ENCODE assay signal across 8 cellular contexts in genomic region chr14:100278702-100279101, GRCh38. TPM values are rescaled to one million over a fixed set of nuclear protein-coding genes. Genes with fewer than 3 reads are reported as not detected.
DNase-seq lines count a peak whose midpoint lies in the region; ATAC-seq and TF ChIP-seq lines count a peak whose summit lies in the region.

No MANE protein-coding gene starts in this region.

- intact Hi-C loops in activated T-helper 2 cell treated with anti-CD3 and anti-CD28 coated beads, Interferon-gamma antibody, Interleukin-2, Interleukin-4, amounts not matched to agents 10 μg/mL and 5 μg/mL and 100 μg/mL, durations not matched to agents 14 hours and 24 hours and 36 hours (cut with micrococcal nuclease), result loop anchor here (5.0 kb wide), 1 partner anchor 36 kb away; no protein-coding TSS in a partner anchor

- peaks cover 11% of the 10 kb centered on the region for H3K36me3 ChIP-seq in GM06990 (ENCODE audit: control insufficient read depth, insufficient read depth, low read length)

- no peaks in the 10 kb centered on the region for H3K27me3 ChIP-seq in GM06990 (replicated peaks; ENCODE audit: control insufficient read depth, insufficient read depth, low read length)

- no peak for DNase-seq in GM06990 (ENCODE audit: extremely low read depth, insufficient read length)
- DNase-seq in activated T-helper 2 cell treated with anti-CD3 and anti-CD28 coated beads, Interferon-gamma antibody, Interleukin-2, Interleukin-4, amounts not matched to agents 10 μg/mL and 5 μg/mL and 100 μg/mL, durations not matched to agents 14 hours and 24 hours and 36 hours (ENCODE audit: low spot score), result no peak
- DNase-seq in naive B cell, result no peak
- no peak for DNase-seq in glutamatergic neuron
- no peak for DNase-seq in DMS153 (lab: John Stamatoyannopoulos, UW)
- DNase-seq in inferior parietal cortex (ENCODE audit: extremely low spot score), result no peak

- ATAC-seq in HG03175 (IDR thresholded peaks at IDR 0.05; ENCODE audit: unreplicated experiment), result peak; percentile 58
- peak; percentile 36 to 45 for ATAC-seq in naive B cell (ENCODE audit: low read depth in 2 of 2)
- ATAC-seq in HG03520 (IDR thresholded peaks at IDR 0.05; ENCODE audit: unreplicated experiment), result no peak

- H3K27me3 Mint-ChIP-seq in activated T-helper 2 cell treated with anti-CD3 and anti-CD28 coated beads, Interferon-gamma antibody, Interleukin-2, Interleukin-4, amounts not matched to agents 10 μg/mL and 5 μg/mL and 100 μg/mL, durations not matched to agents 14 hours and 24 hours and 36 hours (ENCODE audit: low read depth), result no peaks in the 10 kb centered on the region
- H3K27me3 Mint-ChIP-seq in naive B cell, result no peaks in the 10 kb centered on the region
- peaks cover 6% of the 10 kb centered on the region for H3K27me3 Mint-ChIP-seq in glutamatergic neuron (ENCODE audit: unreplicated experiment)

- peak overlapping the region; percentile 12 for H3K27ac Mint-ChIP-seq in activated T-helper 2 cell treated with anti-CD3 and anti-CD28 coated beads, Interferon-gamma antibody, Interleukin-2, Interleukin-4, amounts not matched to agents 10 μg/mL and 5 μg/mL and 100 μg/mL, durations not matched to agents 14 hours and 24 hours and 36 hours
- H3K27ac Mint-ChIP-seq in naive B cell, result peak overlapping the region in 4 of 6 donors; percentile 23 to 90 (median 53)
- no peak overlapping the region for H3K27ac Mint-ChIP-seq in glutamatergic neuron (ENCODE audit: unreplicated experiment)

- TF ChIP-seq CTCF in GM06990 (IDR thresholded peaks at IDR 0.05; ENCODE audit: insufficient read depth, low read length, poor library complexity, severe bottlenecking), result peak; percentile 27
- TF ChIP-seq CTCF in glutamatergic neuron (IDR thresholded peaks at IDR 0.05; ENCODE audit: partially characterized antibody, unreplicated experiment), result no peak

- peaks cover 51% of the 10 kb centered on the region for H3K36me3 Mint-ChIP-seq in activated T-helper 2 cell treated with anti-CD3 and anti-CD28 coated beads, Interferon-gamma antibody, Interleukin-2, Interleukin-4, amounts not matched to agents 10 μg/mL and 5 μg/mL and 100 μg/mL, durations not matched to agents 14 hours and 24 hours and 36 hours (ENCODE audit: low read depth)
- peaks cover 0 to 4% of the 10 kb centered on the region in 2 donors for H3K36me3 Mint-ChIP-seq in naive B cell
- no peaks in the 10 kb centered on the region for H3K36me3 Mint-ChIP-seq in glutamatergic neuron (ENCODE audit: unreplicated experiment)

- H3K4me1 Mint-ChIP-seq in activated T-helper 2 cell treated with anti-CD3 and anti-CD28 coated beads, Interferon-gamma antibody, Interleukin-2, Interleukin-4, amounts not matched to agents 10 μg/mL and 5 μg/mL and 100 μg/mL, durations not matched to agents 14 hours and 24 hours and 36 hours (ENCODE audit: low read depth), result peaks cover 37% of the 10 kb centered on the region
- H3K4me1 Mint-ChIP-seq in naive B cell (peaks cover 13 to 42% (median 28%) of the 10 kb centered on the region in 3 donors), glutamatergic neuron (ENCODE audit: low read depth, unreplicated experiment) (peaks cover 15% of the 10 kb centered on the region)

- H3K4me3 Mint-ChIP-seq in activated T-helper 2 cell treated with anti-CD3 and anti-CD28 coated beads, Interferon-gamma antibody, Interleukin-2, Interleukin-4, amounts not matched to agents 10 μg/mL and 5 μg/mL and 100 μg/mL, durations not matched to agents 14 hours and 24 hours and 36 hours (ENCODE audit: low read depth), result no peak overlapping the region
- H3K4me3 Mint-ChIP-seq in naive B cell (no peak overlapping the region), glutamatergic neuron (ENCODE audit: unreplicated experiment) (no peak overlapping the region)

- H3K4me3 ChIP-seq in GM06990 (replicated peaks; ENCODE audit: low read depth, low read length), result no peak overlapping the region

- H3K9me3 Mint-ChIP-seq in activated T-helper 2 cell treated with anti-CD3 and anti-CD28 coated beads, Interferon-gamma antibody, Interleukin-2, Interleukin-4, amounts not matched to agents 10 μg/mL and 5 μg/mL and 100 μg/mL, durations not matched to agents 14 hours and 24 hours and 36 hours, result no peaks in the 10 kb centered on the region
- H3K9me3 Mint-ChIP-seq in naive B cell (no peaks in the 10 kb centered on the region), glutamatergic neuron (ENCODE audit: unreplicated experiment) (no peaks in the 10 kb centered on the region)

RNA-seq across cellular contexts. Expression of gene SLC25A29, which starts 27.5 kb away (rescaled TPM):
- 37.0 and 38.8 TPM in 2 replicates for total RNA-seq in activated T-helper 2 cell treated with anti-CD3 and anti-CD28 coated beads, Interferon-gamma antibody, Interleukin-2, Interleukin-4, amounts not matched to agents 10 μg/mL and 5 μg/mL and 100 μg/mL, durations not matched to agents 14 hours and 24 hours and 36 hours
- 10 to 100 TPM in 1 of 6 donors, 1 to 10 TPM in 5; 1.8 to 13.3 (median 3.3) TPM for polyA plus RNA-seq in naive B cell (ENCODE audit: low read depth in 6 of 6)
- 409 TPM for total RNA-seq in glutamatergic neuron (ENCODE audit: unreplicated experiment)

RNA-seq across cellular contexts. Expression of gene YY1, which starts 39.8 kb away (rescaled TPM):
- total RNA-seq in activated T-helper 2 cell treated with anti-CD3 and anti-CD28 coated beads, Interferon-gamma antibody, Interleukin-2, Interleukin-4, amounts not matched to agents 10 μg/mL and 5 μg/mL and 100 μg/mL, durations not matched to agents 14 hours and 24 hours and 36 hours, result 105 TPM in 2 replicates
- 10 to 100 TPM; 12.7 to 25.0 (median 18.7) TPM for polyA plus RNA-seq in naive B cell (ENCODE audit: low read depth in 6 of 6)
- total RNA-seq in glutamatergic neuron (ENCODE audit: unreplicated experiment), result 60.6 TPM

RNA-seq across cellular contexts. Expression of gene SLC25A47, which starts 44.4 kb away (rescaled TPM):
- not detected in 2 replicates for total RNA-seq in activated T-helper 2 cell treated with anti-CD3 and anti-CD28 coated beads, Interferon-gamma antibody, Interleukin-2, Interleukin-4, amounts not matched to agents 10 μg/mL and 5 μg/mL and 100 μg/mL, durations not matched to agents 14 hours and 24 hours and 36 hours
- polyA plus RNA-seq in naive B cell (ENCODE audit: low read depth in 6 of 6), result not detected
- total RNA-seq in glutamatergic neuron (ENCODE audit: unreplicated experiment), result not detected

Comparison
In these comparisons a context has a peak if more than half of its experiments do, and no peak if none do; other contexts are left out.
1. RNA of gene SLC25A29, which starts 27.5 kb away (total RNA-seq): 409 TPM in glutamatergic neuron (single experiment); 37.0 to 38.8 TPM in activated T-helper 2 cell treated with anti-CD3 and anti-CD28 coated beads, Interferon-gamma antibody, Interleukin-2, Interleukin-4, amounts not matched to agents 10 μg/mL and 5 μg/mL and 100 μg/mL, durations not matched to agents 14 hours and 24 hours and 36 hours; every median in the first group is over 10 times any median in the second.